In genomic region chr22:39715778-39716495, GRCh38 we compare ENCODE assay signal across 25 cellular contexts.
A peak's percentile ranks its signal among the peaks of the same experiment; 100 is the strongest.
DNase-seq lines count a peak whose midpoint lies in the region; ATAC-seq, FAIRE-seq and TF ChIP-seq lines count a peak whose summit lies in the region.
"Had no signal": no experiment of that assay in that cellular context is flagged by ENCODE, and none has a peak within 500 bp of the region (broad histone marks: within the 10 kb centered on the region; RNA-seq: fewer than 3 reads in every experiment).

No MANE protein-coding gene starts in this region.

- intact Hi-C loops in kidney (cut with DNase I) = no loop called here
- intact Hi-C loops in spleen (cut with DNase I; ENCODE audit: low total_unique reads) = no loop called here

- H3K9ac ChIP-seq in kidney (ENCODE audit: low read length in 2 of 2) = no peak overlapping the region

- no peaks in the 10 kb centered on the region for H3K36me3 Mint-ChIP-seq in WTC11
- H3K36me3 Mint-ChIP-seq in neural crest cell (ENCODE audit: low read depth) = no peaks in the 10 kb centered on the region

- H3K4me3 ChIP-seq in kidney (ENCODE audit: low read length in 2 of 2) (no peak overlapping the region), spleen (no peak overlapping the region)
- H3K4me3 ChIP-seq: GM23338, HAP-1, MG63, SK-N-MC had no signal

- peaks cover 0 to 19% (median 0%) of the 10 kb centered on the region in 7 donors for H3K27me3 ChIP-seq in spleen (replicated peaks in 1 of 7)
- H3K27me3 ChIP-seq: MG63 had no signal

- H3K4me3 Mint-ChIP-seq in WTC11 (no peak overlapping the region), neural crest cell (peak overlapping the region; percentile 19)
- H3K4me3 Mint-ChIP-seq: GM23338, HFFc6 had no signal

- H3K4me1 Mint-ChIP-seq in WTC11 = peaks cover 20% of the 10 kb centered on the region
- H3K4me1 Mint-ChIP-seq in neural crest cell = peaks cover 48% of the 10 kb centered on the region

- no peaks in the 10 kb centered on the region for H3K36me3 ChIP-seq in kidney (ENCODE audit: control insufficient read depth in 1 of 2, insufficient read depth in 2 of 2, low read length in 2 of 2)
- no peaks in the 10 kb centered on the region for H3K36me3 ChIP-seq in spleen
- H3K36me3 ChIP-seq: HAP-1, MG63 had no signal

- no peaks in the 10 kb centered on the region for H3K9me3 Mint-ChIP-seq in WTC11
- no peaks in the 10 kb centered on the region for H3K9me3 Mint-ChIP-seq in neural crest cell
- H3K9me3 Mint-ChIP-seq: GM23338, HFFc6 had no signal

- peak; percentile 12 for DNase-seq in WTC11 (ENCODE audit: low spot score)
- DNase-seq in kidney = peak; percentile 45
- DNase-seq in neural crest cell (ENCODE audit: low read depth, low spot score) = no peak
- DNase-seq in spleen = peak; percentile 59
- DNase-seq in CD1c-positive myeloid dendritic cell (ENCODE audit: extremely low spot score) = no peak
- DNase-seq in effector CD4-positive, alpha-beta T cell = no peak
- no peak for DNase-seq in HPDE6-E6E7 (ENCODE audit: extremely low spot score)
- DNase-seq: Calu3, DMS79 treated with DMSO at 0.1 percent for 48 hours, GF-D8, HFFc6, IMR-90, KG1, MG63, NCI-H1417, NCI-H1694, NCI-H2029 treated with DMSO at 0.1 percent for 48 hours, NCI-H526 treated with DMSO at 0.1 percent for 48 hours, SHP77 treated with DMSO at 0.1 percent for 48 hours had no signal

- POLR2A ChIA-PET in WTC11 (lab: Charles Lee) = interaction anchor here (0.7 kb wide), 1 partner anchor 367 kb away, joined by 3 read pairs; no protein-coding TSS in a partner anchor

- CTCF ChIA-PET in WTC11 (lab: Charles Lee) = interaction anchor here (1.0 to 1.1 kb wide), 2 partner anchors 14 to 309 kb away, joined by 3 read pairs; no protein-coding TSS in a partner anchor

- FAIRE-seq in kidney (lab: Jason Lieb, UNC) = no peak
- FAIRE-seq: GM12891 had no signal

- 76 to 81% (median 80%) methylated on average over 24 to 25 of the region's 25 CpGs for WGBS in spleen, 5 donors

- H3K27ac Mint-ChIP-seq in WTC11 (no peak overlapping the region), neural crest cell (ENCODE audit: unreplicated experiment) (no peak overlapping the region)
- H3K27ac Mint-ChIP-seq: GM23338, HFFc6 had no signal

- H3K27me3 Mint-ChIP-seq in WTC11 (ENCODE audit: low read depth) (no peaks in the 10 kb centered on the region), neural crest cell (ENCODE audit: low read depth) (peaks cover 53% of the 10 kb centered on the region)

- H3K4me1 ChIP-seq in kidney (ENCODE audit: control insufficient read depth in 1 of 2, insufficient read depth in 1 of 2, low read depth in 1 of 2, low read length in 2 of 2) (no peaks in the 10 kb centered on the region), spleen (peaks cover 0 to 3% (median 0%) of the 10 kb centered on the region in 6 donors)
- H3K4me1 ChIP-seq: HAP-1 had no signal

- no peak overlapping the region for H3K27ac ChIP-seq in kidney (ENCODE audit: low read depth in 2 of 2, low read length in 2 of 2)
- no peak overlapping the region for H3K27ac ChIP-seq in spleen
- H3K27ac ChIP-seq: C4-2B, RWPE1, SK-N-MC had no signal

- no peak for TF ChIP-seq POLR2A in spleen (IDR thresholded peaks at IDR 0.05)

- H3K9me3 ChIP-seq in kidney (ENCODE audit: control insufficient read depth in 1 of 2, low read length in 2 of 2) (no peaks in the 10 kb centered on the region), spleen (no peaks in the 10 kb centered on the region)
- H3K9me3 ChIP-seq: HAP-1, MG63 had no signal

- TF ChIP-seq CTCF in WTC11 (IDR thresholded peaks at IDR 0.05) = no peak
- no peak for TF ChIP-seq CTCF in kidney (IDR thresholded peaks at IDR 0.05; ENCODE audit: borderline replicate concordance, extremely low read depth, insufficient read depth)
- no peak for TF ChIP-seq CTCF in neural crest cell (conservative IDR thresholded peaks at IDR 0.05)
- no peak for TF ChIP-seq CTCF in spleen (IDR thresholded peaks at IDR 0.05 in 8 of 11, conservative IDR thresholded peaks at IDR 0.05 in 3 of 11)

- ATAC-seq in WTC11 = no peak
- ATAC-seq: GM23338 had no signal

TF ChIP-seq in WTC11, 78 proteins besides CTCF, POLR2A, EP300 and RAD21:
- TF ChIP-seq MAX (CRISPR knock-in tag; IDR thresholded peaks at IDR 0.05) (no peak), ZMAT4 (CRISPR knock-in tag; IDR thresholded peaks at IDR 0.05) (no peak), ERG (CRISPR knock-in tag; IDR thresholded peaks at IDR 0.05) (no peak), IRF1 (CRISPR knock-in tag; IDR thresholded peaks at IDR 0.05) (no peak), CDX4 (CRISPR knock-in tag; IDR thresholded peaks at IDR 0.05; ENCODE audit: borderline replicate concordance) (no peak), SP1 (CRISPR knock-in tag; conservative IDR thresholded peaks at IDR 0.05) (no peak)

Comparison
In these comparisons a context has a peak if more than half of its experiments do, and no peak if none do; other contexts are left out.
1. DNase-seq: peak in WTC11 (single experiment), kidney (single experiment) and spleen (single experiment); none in neural crest cell (single experiment), CD1c-positive myeloid dendritic cell (single experiment), effector CD4-positive, alpha-beta T cell (single experiment) and HPDE6-E6E7 (single experiment).